Comparison of ENCODE assay signal across 17 cellular contexts in genomic region chr12:26846419-26846818, GRCh38. TPM values are rescaled to one million over a fixed set of nuclear protein-coding genes. Genes with fewer than 3 reads are reported as not detected.
DNase-seq lines count a peak whose midpoint lies in the region; ATAC-seq, FAIRE-seq and TF ChIP-seq lines count a peak whose summit lies in the region.
"Had no signal": no experiment of that assay in that cellular context is flagged by ENCODE, and none has a peak within 500 bp of the region (broad histone marks: within the 10 kb centered on the region; RNA-seq: fewer than 3 reads in every experiment).

No MANE protein-coding gene starts in this region.

- H3K36me3 ChIP-seq in heart right ventricle (no peaks in the 10 kb centered on the region), endothelial cell of umbilical vein (ENCODE audit: control insufficient read depth in 2 of 2, extremely low read depth in 1 of 2, insufficient read depth in 2 of 2, low read length in 2 of 2) (no peaks in the 10 kb centered on the region), upper lobe of right lung (no peaks in the 10 kb centered on the region)
- H3K36me3 ChIP-seq: brain microvascular endothelial cell, tibial artery had no signal

- no peaks in the 10 kb centered on the region for H3K9me3 ChIP-seq in heart right ventricle
- no peaks in the 10 kb centered on the region for H3K9me3 ChIP-seq in endothelial cell of umbilical vein (replicated peaks; ENCODE audit: control insufficient read depth, insufficient read depth, low read length)
- no peaks in the 10 kb centered on the region for H3K9me3 ChIP-seq in upper lobe of right lung
- H3K9me3 ChIP-seq: tibial artery had no signal

- ATAC-seq in heart right ventricle (no peak), Right ventricle myocardium inferior (no peak), HG02678 (IDR thresholded peaks at IDR 0.05; ENCODE audit: unreplicated experiment) (peak; percentile 63), upper lobe of right lung (no peak), left lobe of liver (no peak)
- no peak for ATAC-seq in activated CD8-positive, alpha-beta memory T cell treated with anti-CD3 and anti-CD28 coated beads, Interleukin-2, amount 10 ng/mL, durations not matched to agents 7 days and 5 days

- peak overlapping the region in 6 of 10 donors; percentile 8 to 57 (median 33) for H3K27ac ChIP-seq in heart right ventricle
- no peak overlapping the region for H3K27ac ChIP-seq in endothelial cell of umbilical vein (ENCODE audit: insufficient read depth, low read depth, low read length)
- peak overlapping the region; percentile 34 for H3K27ac ChIP-seq in upper lobe of right lung
- H3K27ac ChIP-seq: tibial artery had no signal

- peak overlapping the region; percentile 2 for H3K4me2 ChIP-seq in endothelial cell of umbilical vein (ENCODE audit: insufficient read depth, low read length)

- 72 to 77% methylated on average over 5 of the region's 5 CpGs for WGBS in heart right ventricle, 2 donors

- dilution Hi-C loops in endothelial cell of umbilical vein (cut with MboI; ENCODE audit: extremely low pct_ligation_motif_present, low sequenced_read_pairs) = no loop called here

- DNase-seq in heart right ventricle (no peak), Right ventricle myocardium inferior (ENCODE audit: missing footprints) (no peak), endothelial cell of umbilical vein (ENCODE audit: low read depth, low spot score) (no peak), upper lobe of right lung (no peak), A172 (ENCODE audit: low spot score) (no peak), left lobe of liver (ENCODE audit: low spot score) (no peak)
- no peak for DNase-seq in activated CD8-positive, alpha-beta memory T cell treated with anti-CD3 and anti-CD28 coated beads, Interleukin-2, amount 10 ng/mL, durations not matched to agents 7 days and 5 days
- DNase-seq: activated naive CD4-positive, alpha-beta T cell treated with anti-CD3 and anti-CD28 coated beads for 36 hours; H9; NCI-H1436 treated with DMSO at 0.1 percent for 48 hours; NCI-H345; nephron progenitor cell; tibial artery had no signal

- H3K4me1 Mint-ChIP-seq in activated CD8-positive, alpha-beta memory T cell treated with anti-CD3 and anti-CD28 coated beads, Interleukin-2, amount 10 ng/mL, durations not matched to agents 7 days and 5 days = peaks cover 3% of the 10 kb centered on the region
- H3K4me1 Mint-ChIP-seq: H9 had no signal

- H3K4me3 ChIP-seq in heart right ventricle = peak overlapping the region in 2 of 10 donors; percentile 4 to 8
- no peak overlapping the region for H3K4me3 ChIP-seq in endothelial cell of umbilical vein (replicated peaks in 1 of 3; ENCODE audit: insufficient read depth in 1 of 3, low read depth in 1 of 3, low read length in 3 of 3)
- no peak overlapping the region for H3K4me3 ChIP-seq in upper lobe of right lung
- H3K4me3 ChIP-seq: K562, tibial artery had no signal

- H3K9me3 Mint-ChIP-seq in activated CD8-positive, alpha-beta memory T cell treated with anti-CD3 and anti-CD28 coated beads, Interleukin-2, amount 10 ng/mL, durations not matched to agents 7 days and 5 days (ENCODE audit: low read depth) = no peaks in the 10 kb centered on the region
- H3K9me3 Mint-ChIP-seq: activated naive CD4-positive, alpha-beta T cell treated with anti-CD3 and anti-CD28 coated beads for 36 hours; H9; nephron progenitor cell had no signal

- no peak overlapping the region for H3K9ac ChIP-seq in endothelial cell of umbilical vein (replicated peaks; ENCODE audit: extremely low read depth, insufficient read depth, low read length)

- H3K27me3 ChIP-seq in heart right ventricle (no peaks in the 10 kb centered on the region), endothelial cell of umbilical vein (ENCODE audit: control insufficient read depth in 2 of 2, insufficient read depth in 2 of 2, low read length in 2 of 2) (no peaks in the 10 kb centered on the region), upper lobe of right lung (no peaks in the 10 kb centered on the region)
- H3K27me3 ChIP-seq: brain microvascular endothelial cell, tibial artery had no signal

- no peak overlapping the region for H2AFZ ChIP-seq in endothelial cell of umbilical vein (ENCODE audit: low read depth, low read length)

- no peak for FAIRE-seq in endothelial cell of umbilical vein (lab: Jason Lieb, UNC)
- FAIRE-seq: D721Med had no signal

- POLR2A ChIA-PET in endothelial cell of umbilical vein (lab: Charles Lee) = interaction anchor here (0.7 to 1.0 kb wide), 2 partner anchors 13 to 43 kb away, joined by 3 read pairs; partner anchors contain the start of gene ITPR2

- H3K79me2 ChIP-seq in endothelial cell of umbilical vein (ENCODE audit: control insufficient read depth, insufficient read depth, low read length) = no peaks in the 10 kb centered on the region

- H3K4me1 ChIP-seq in heart right ventricle (peaks cover 13 to 21% (median 16%) of the 10 kb centered on the region in 9 donors), endothelial cell of umbilical vein (ENCODE audit: control insufficient read depth, extremely low read depth, insufficient read depth, low read length) (peaks cover 22% of the 10 kb centered on the region), upper lobe of right lung (peaks cover 15% of the 10 kb centered on the region)

- intact Hi-C loops in heart right ventricle (cut with DNase I) (no loop called here), Right ventricle myocardium inferior (cut with DNase I) (no loop called here), endothelial cell of umbilical vein (cut with micrococcal nuclease) (loop anchor here (10.0 kb wide), 1 partner anchor 212 kb away; no protein-coding TSS in a partner anchor), upper lobe of right lung (cut with DNase I) (no loop called here)

- TF ChIP-seq POLR2A in endothelial cell of umbilical vein (IDR thresholded peaks at IDR 0.05; ENCODE audit: low read depth, low read length) = no peak

- CTCF ChIA-PET in endothelial cell of umbilical vein (lab: Charles Lee) = interaction anchor here (0.7 to 3.4 kb wide), 20 partner anchors 8 to 727 kb away, joined by 3 to 47 read pairs (median 5); partner anchors contain the start of gene ITPR2
- CTCF ChIA-PET in activated CD8-positive, alpha-beta memory T cell treated with anti-CD3 and anti-CD28 coated beads, Interleukin-2, amount 10 ng/mL, durations not matched to agents 7 days and 5 days (lab: Charles Lee) = interaction anchor here (0.6 to 1.5 kb wide), 10 partner anchors 12 to 232 kb away, joined by 3 to 9 read pairs (median 3); partner anchors contain the start of gene ITPR2

- H3K27ac Mint-ChIP-seq in activated CD8-positive, alpha-beta memory T cell treated with anti-CD3 and anti-CD28 coated beads, Interleukin-2, amount 10 ng/mL, durations not matched to agents 7 days and 5 days = no peak overlapping the region
- H3K27ac Mint-ChIP-seq: activated naive CD4-positive, alpha-beta T cell treated with anti-CD3 and anti-CD28 coated beads for 36 hours; H9; nephron progenitor cell had no signal

- no peaks in the 10 kb centered on the region for H3K9me1 ChIP-seq in endothelial cell of umbilical vein (replicated peaks; ENCODE audit: control insufficient read depth, extremely low read depth, insufficient read depth, low read length)

- peaks cover 22% of the 10 kb centered on the region for H3K27me3 Mint-ChIP-seq in activated CD8-positive, alpha-beta memory T cell treated with anti-CD3 and anti-CD28 coated beads, Interleukin-2, amount 10 ng/mL, durations not matched to agents 7 days and 5 days

- no peaks in the 10 kb centered on the region for H4K20me1 ChIP-seq in endothelial cell of umbilical vein (replicated peaks; ENCODE audit: control insufficient read depth, extremely low read depth, insufficient read depth, low read length)

- BruUV-seq in endothelial cell of umbilical vein (replicated peaks; lab: Mats Ljungman, UMichigan) = no TSS peak

- no peaks in the 10 kb centered on the region for H3K36me3 Mint-ChIP-seq in activated CD8-positive, alpha-beta memory T cell treated with anti-CD3 and anti-CD28 coated beads, Interleukin-2, amount 10 ng/mL, durations not matched to agents 7 days and 5 days

- no peak overlapping the region for H3K4me3 Mint-ChIP-seq in activated CD8-positive, alpha-beta memory T cell treated with anti-CD3 and anti-CD28 coated beads, Interleukin-2, amount 10 ng/mL, durations not matched to agents 7 days and 5 days
- H3K4me3 Mint-ChIP-seq: activated naive CD4-positive, alpha-beta T cell treated with anti-CD3 and anti-CD28 coated beads for 36 hours; H9; nephron progenitor cell had no signal

- TF ChIP-seq CTCF in heart right ventricle (IDR thresholded peaks at IDR 0.05) (no peak), endothelial cell of umbilical vein (IDR thresholded peaks at IDR 0.05; ENCODE audit: extremely low read depth in 1 of 2, insufficient read depth in 1 of 2, low read depth in 1 of 2, low read length in 2 of 2) (no peak), upper lobe of right lung (IDR thresholded peaks at IDR 0.05) (no peak)

TF ChIP-seq in endothelial cell of umbilical vein, 7 proteins besides CTCF, POLR2A, EP300 and RAD21:
- no peak for TF ChIP-seq FOS (IDR thresholded peaks at IDR 0.05; ENCODE audit: borderline replicate concordance, insufficient read depth, low read length)

RNA-seq across cellular contexts. Expression of gene ITPR2, which starts 13.4 kb away (rescaled TPM):
- total RNA-seq in heart right ventricle = 10 to 100 TPM in 9 of 10 donors, 1 to 10 TPM in 1; 9.1 to 18.9 (median 14.8) TPM
- 1 to 10 TPM; 2.0 to 4.9 TPM for polyA plus RNA-seq in heart right ventricle
- 14.3 TPM for total RNA-seq in Right ventricle myocardium inferior
- total RNA-seq in endothelial cell of umbilical vein = 86.8 and 88.5 TPM in 2 replicates
- 8.7 and 16.2 TPM in 2 replicates for polyA plus RNA-seq in endothelial cell of umbilical vein
- polyA plus RNA-seq in endothelial cell of umbilical vein (2011; cell fraction: cytosol; rRNA removed) = 16.2 and 17.4 TPM in 2 replicates
- 41.9 and 52.4 TPM in 2 replicates for polyA plus RNA-seq in endothelial cell of umbilical vein (2011; cell fraction: nucleus; rRNA removed)
- polyA plus RNA-seq in endothelial cell of umbilical vein (2012) = 72.6 and 81.9 TPM in 2 replicates
- polyA minus RNA-seq in endothelial cell of umbilical vein = 136 and 148 TPM in 2 replicates
- polyA minus RNA-seq in endothelial cell of umbilical vein (2011; cell fraction: cytosol; rRNA and poly(A)+ RNA removed) = 18.2 TPM
- 292 and 418 TPM in 2 replicates for polyA minus RNA-seq in endothelial cell of umbilical vein (2011; cell fraction: nucleus; rRNA and poly(A)+ RNA removed)
- total RNA-seq in upper lobe of right lung = 50.8 TPM
- total RNA-seq in A172 (2014; rRNA removed; shearing (Covaris generic)) = 6.4 and 6.5 TPM in 2 replicates
- 10 to 100 TPM; 31.1 to 37.7 TPM for total RNA-seq in activated CD8-positive, alpha-beta memory T cell treated with anti-CD3 and anti-CD28 coated beads, Interleukin-2, amount 10 ng/mL, durations not matched to agents 7 days and 5 days
- 62.4 TPM for total RNA-seq in left lobe of liver
